In genomic region chr3:128053614-128054013, GRCh38 we compare ENCODE assay signal across 8 cellular contexts. TPM values are rescaled to one million over a fixed set of nuclear protein-coding genes. Genes with fewer than 3 reads are reported as not detected.
DNase-seq lines count a peak whose midpoint lies in the region; ATAC-seq and TF ChIP-seq lines count a peak whose summit lies in the region.

No MANE protein-coding gene starts in this region.

- no peaks in the 10 kb centered on the region for H3K27me3 ChIP-seq in GM23338 (ENCODE audit: insufficient read depth)
- no peaks in the 10 kb centered on the region for H3K27me3 ChIP-seq in skeletal muscle satellite cell (ENCODE audit: control insufficient read depth, insufficient read depth, low read length)

- H4K20me1 ChIP-seq in GM23338 (replicated peaks; ENCODE audit: insufficient read depth) = peaks cover 16% of the 10 kb centered on the region

- peak overlapping the region; percentile 97 for H3K9ac ChIP-seq in skeletal muscle satellite cell (ENCODE audit: low read depth, low read length)

- ATAC-seq in GM23338 (no peak), HG02571 (IDR thresholded peaks at IDR 0.05; ENCODE audit: unreplicated experiment) (no peak), left lobe of liver (no peak)

- TF ChIP-seq CTCF in GM23338 (conservative IDR thresholded peaks at IDR 0.05; ENCODE audit: low read depth in 2 of 2) (no peak), VCaP (conservative IDR thresholded peaks at IDR 0.05) (no peak), foreskin fibroblast (IDR thresholded peaks at IDR 0.05; ENCODE audit: low read depth, low read length) (no peak)

- H3K27ac Mint-ChIP-seq in GM23338 = no peak overlapping the region

- H3F3A ChIP-seq in GM23338 (replicated peaks; ENCODE audit: low read depth) = 0 out of 2 replicates have a peak, but pooled peaks cover 2% of the 10 kb centered on the region

- peaks cover 36% of the 10 kb centered on the region for H3K79me2 ChIP-seq in GM23338 (replicated peaks; ENCODE audit: insufficient read depth)

- H3K4me1 ChIP-seq in GM23338 (ENCODE audit: insufficient read depth) (peaks cover 15% of the 10 kb centered on the region), skeletal muscle satellite cell (ENCODE audit: control insufficient read depth, insufficient read depth, low read length) (peaks cover 36% of the 10 kb centered on the region)

- H3K27me3 Mint-ChIP-seq in GM23338 (ENCODE audit: insufficient read depth, low read depth, poor library complexity) = peaks cover 5% of the 10 kb centered on the region

- H3K36me3 Mint-ChIP-seq in GM23338 (ENCODE audit: low read depth) = peaks cover 47% of the 10 kb centered on the region

- H2AFZ ChIP-seq in GM23338 = no peak overlapping the region

- no peak overlapping the region for H3K27ac ChIP-seq in GM23338 (ENCODE audit: low read depth)
- H3K27ac ChIP-seq in VCaP = peak overlapping the region; percentile 88; the same call in 1 of the 2 replicates

- H3K36me3 ChIP-seq in GM23338 (ENCODE audit: insufficient read depth) (peaks cover 43% of the 10 kb centered on the region), skeletal muscle satellite cell (ENCODE audit: insufficient read depth, low read length) (peaks cover 45% of the 10 kb centered on the region)

- peak overlapping the region; percentile 87 for H3K4me3 Mint-ChIP-seq in GM23338

- no peak for DNase-seq in GM23338 (ENCODE audit: low spot score)
- DNase-seq in foreskin fibroblast = peak in 1 of 2 donors; percentile 10
- DNase-seq in superior temporal gyrus (ENCODE audit: extremely low spot score) = no peak
- DNase-seq in NCI-H526 treated with DMSO at 0.1 percent for 48 hours (lab: John Stamatoyannopoulos, UW) = no peak
- DNase-seq in left lobe of liver (ENCODE audit: low spot score) = no peak

- H3K4me1 Mint-ChIP-seq in GM23338 = peaks cover 20% of the 10 kb centered on the region

- H3K4me2 ChIP-seq in GM23338 (peak overlapping the region; percentile 88), skeletal muscle satellite cell (ENCODE audit: low read length) (peak overlapping the region; percentile 81)

- no peaks in the 10 kb centered on the region for H3K9me3 Mint-ChIP-seq in GM23338

- H3K4me3 ChIP-seq in GM23338 (peak overlapping the region; percentile 99), foreskin fibroblast (ENCODE audit: low read depth in 1 of 2, low read length in 2 of 2) (peak overlapping the region; percentile 87 to 99), skeletal muscle satellite cell (ENCODE audit: low read length) (peak overlapping the region; percentile 91)

- H3K9me2 ChIP-seq in GM23338 (ENCODE audit: insufficient read depth) = no peaks in the 10 kb centered on the region

- no peaks in the 10 kb centered on the region for H3K9me3 ChIP-seq in skeletal muscle satellite cell (replicated peaks; ENCODE audit: low read length)

TF ChIP-seq in GM23338, 12 proteins besides CTCF, POLR2A, EP300 and RAD21 (continues in another document):
- no peak for TF ChIP-seq EZH2 (IDR thresholded peaks at IDR 0.05; ENCODE audit: low read depth, unreplicated experiment)
- no peak for TF ChIP-seq CREB1 (CRISPR knock-in tag; IDR thresholded peaks at IDR 0.05; ENCODE audit: low read depth)
- TF ChIP-seq REST (IDR thresholded peaks at IDR 0.05; ENCODE audit: unreplicated experiment) = no peak
- no peak for TF ChIP-seq POLR2AphosphoS5 (IDR thresholded peaks at IDR 0.05; ENCODE audit: low read depth)
- no peak for TF ChIP-seq JUNB (IDR thresholded peaks at IDR 0.05; ENCODE audit: unreplicated experiment)
- no peak for TF ChIP-seq ETS1 (IDR thresholded peaks at IDR 0.05)

RNA-seq across cellular contexts. Expression of gene SEC61A1, which starts 1.4 kb away (rescaled TPM):
- 170 and 184 TPM in 2 replicates for total RNA-seq in GM23338 (2014; rRNA removed; shearing (Covaris generic))
- polyA plus RNA-seq in GM23338 (2016; fragmentation: Nextera tagmentation; extraction: Ambion mirVana) = 44.8 and 47.3 TPM in 2 replicates
- 267 and 339 TPM in 2 replicates for total RNA-seq in skeletal muscle satellite cell (2012; rRNA removed)
- 152 TPM for total RNA-seq in left lobe of liver
